17 cellular contexts compared by ENCODE assay signal in genomic region chr7:33853361-33854062, GRCh38. TPM values are rescaled to one million over a fixed set of nuclear protein-coding genes. Genes with fewer than 3 reads are reported as not detected.
DNase-seq lines count a peak whose midpoint lies in the region; ATAC-seq and TF ChIP-seq lines count a peak whose summit lies in the region.
"Had no signal": no experiment of that assay in that cellular context is flagged by ENCODE, and none has a peak within 500 bp of the region (broad histone marks: within the 10 kb centered on the region; RNA-seq: fewer than 3 reads in every experiment).

No MANE protein-coding gene starts in this region.

- H3K9me3 ChIP-seq in MG63 (no peaks in the 10 kb centered on the region), testis (no peaks in the 10 kb centered on the region)
- H3K9me3 ChIP-seq: BE2C had no signal

- H3K36me3 Mint-ChIP-seq in activated CD8-positive, alpha-beta memory T cell treated with anti-CD3 and anti-CD28 coated beads, Interleukin-2, amount 10 ng/mL, durations not matched to agents 7 days and 5 days, result no peaks in the 10 kb centered on the region
- H3K36me3 Mint-ChIP-seq: activated CD4-positive, alpha-beta memory T cell treated with anti-CD3 and anti-CD28 coated beads for 36 hours had no signal

- DNase-seq in EH (ENCODE audit: low read depth), result peak; percentile 91
- DNase-seq in MG63, result peak; percentile 75
- peak; percentile 33 for DNase-seq in dedifferentiated amniotic fluid mesenchymal stem cell (ENCODE audit: extremely low spot score)
- DNase-seq in non-pigmented ciliary epithelial cell (ENCODE audit: low read depth), result peak; percentile 83
- DNase-seq in activated CD8-positive, alpha-beta memory T cell treated with anti-CD3 and anti-CD28 coated beads, Interleukin-2, amount 10 ng/mL, durations not matched to agents 7 days and 5 days, result no peak
- DNase-seq in OCI-M2 (lab: John Stamatoyannopoulos, UW; ENCODE audit: unreplicated experiment), result no peak
- no peak for DNase-seq in testis
- DNase-seq in HuH-7.5 (ENCODE audit: low spot score), result no peak
- DNase-seq: activated CD4-positive, alpha-beta memory T cell treated with anti-CD3 and anti-CD28 coated beads for 36 hours; activated T-cell treated with anti-CD3 and anti-CD28 coated beads, Interleukin-2, amount 50 U/mL, for 72 hours; BE2C; midbrain; NCI-H1092 treated with DMSO at 0.1 percent for 48 hours; NCI-H82; retina had no signal

- no peak for ATAC-seq in activated CD8-positive, alpha-beta memory T cell treated with anti-CD3 and anti-CD28 coated beads, Interleukin-2, amount 10 ng/mL, durations not matched to agents 7 days and 5 days
- ATAC-seq: activated T-cell treated with anti-CD3 and anti-CD28 coated beads, Interleukin-2, amount 50 U/mL, for 72 hours; K562; Panc1 had no signal

- no peaks in the 10 kb centered on the region for H3K27me3 ChIP-seq in MG63
- no peaks in the 10 kb centered on the region for H3K27me3 ChIP-seq in testis
- H3K27me3 ChIP-seq: BE2C had no signal

- H3K27ac Mint-ChIP-seq in activated CD8-positive, alpha-beta memory T cell treated with anti-CD3 and anti-CD28 coated beads, Interleukin-2, amount 10 ng/mL, durations not matched to agents 7 days and 5 days, result no peak overlapping the region
- H3K27ac Mint-ChIP-seq: activated CD4-positive, alpha-beta memory T cell treated with anti-CD3 and anti-CD28 coated beads for 36 hours; activated T-cell treated with anti-CD3 and anti-CD28 coated beads, Interleukin-2, amount 50 U/mL, for 72 hours had no signal

- H3K27ac ChIP-seq in testis, result no peak overlapping the region

- H3K4me1 Mint-ChIP-seq in activated CD8-positive, alpha-beta memory T cell treated with anti-CD3 and anti-CD28 coated beads, Interleukin-2, amount 10 ng/mL, durations not matched to agents 7 days and 5 days, result no peaks in the 10 kb centered on the region

- no peaks in the 10 kb centered on the region for H3K9me3 Mint-ChIP-seq in activated CD8-positive, alpha-beta memory T cell treated with anti-CD3 and anti-CD28 coated beads, Interleukin-2, amount 10 ng/mL, durations not matched to agents 7 days and 5 days (ENCODE audit: low read depth)
- H3K9me3 Mint-ChIP-seq: activated CD4-positive, alpha-beta memory T cell treated with anti-CD3 and anti-CD28 coated beads for 36 hours; activated T-cell treated with anti-CD3 and anti-CD28 coated beads, Interleukin-2, amount 50 U/mL, for 72 hours had no signal

- CTCF ChIA-PET in activated CD8-positive, alpha-beta memory T cell treated with anti-CD3 and anti-CD28 coated beads, Interleukin-2, amount 10 ng/mL, durations not matched to agents 7 days and 5 days (lab: Charles Lee), result no interaction called here

- 94 to 95% methylated on average over 5 of the region's 5 CpGs for WGBS in testis, 2 donors

- no peak overlapping the region for H3K4me3 Mint-ChIP-seq in activated CD8-positive, alpha-beta memory T cell treated with anti-CD3 and anti-CD28 coated beads, Interleukin-2, amount 10 ng/mL, durations not matched to agents 7 days and 5 days
- H3K4me3 Mint-ChIP-seq: activated CD4-positive, alpha-beta memory T cell treated with anti-CD3 and anti-CD28 coated beads for 36 hours; activated T-cell treated with anti-CD3 and anti-CD28 coated beads, Interleukin-2, amount 50 U/mL, for 72 hours had no signal

- H3K4me1 ChIP-seq in testis, result no peaks in the 10 kb centered on the region
- H3K4me1 ChIP-seq: BE2C had no signal

- no peak overlapping the region for H3K4me3 ChIP-seq in MG63
- H3K4me3 ChIP-seq in testis, result no peak overlapping the region
- H3K4me3 ChIP-seq: K562 had no signal

- intact Hi-C loops in testis (cut with DNase I; ENCODE audit: low total_unique reads), result no loop called here

- no peak for TF ChIP-seq CTCF in testis (IDR thresholded peaks at IDR 0.05)

- H3K27me3 Mint-ChIP-seq in activated CD8-positive, alpha-beta memory T cell treated with anti-CD3 and anti-CD28 coated beads, Interleukin-2, amount 10 ng/mL, durations not matched to agents 7 days and 5 days, result no peaks in the 10 kb centered on the region

- H3K36me3 ChIP-seq in MG63, result no peaks in the 10 kb centered on the region
- H3K36me3 ChIP-seq in testis (ENCODE audit: low read depth, missing control alignments), result no peaks in the 10 kb centered on the region
- H3K36me3 ChIP-seq: BE2C had no signal

- no peak for TF ChIP-seq POLR2A in testis (IDR thresholded peaks at IDR 0.05)

RNA-seq across cellular contexts. Expression of gene BMPER, which starts 51.8 kb away (rescaled TPM):
- 79.2 and 110 TPM in 2 replicates for total RNA-seq in MG63 (2014; rRNA removed; shearing (Covaris generic); ENCODE audit: low replicate concordance)
- total RNA-seq in activated CD8-positive, alpha-beta memory T cell treated with anti-CD3 and anti-CD28 coated beads, Interleukin-2, amount 10 ng/mL, durations not matched to agents 7 days and 5 days, result not detected
- 1 to 10 TPM; 2.4 to 2.8 TPM for total RNA-seq in testis
- 1.7 TPM for polyA plus RNA-seq in testis (ENCODE audit: insufficient read depth, low read depth, low replicate concordance)
- total RNA-seq: activated CD4-positive, alpha-beta memory T cell treated with anti-CD3 and anti-CD28 coated beads for 36 hours; K562 had no signal
- polyA plus RNA-seq: K562 had no signal

Comparison
In these comparisons a context has a peak if more than half of its experiments do, and no peak if none do; other contexts are left out.
1. DNase-seq: peak in EH (single experiment), MG63 (single experiment), dedifferentiated amniotic fluid mesenchymal stem cell (single experiment) and non-pigmented ciliary epithelial cell (single experiment); none in activated CD8-positive, alpha-beta memory T cell treated with anti-CD3 and anti-CD28 coated beads, Interleukin-2, amount 10 ng/mL, durations not matched to agents 7 days and 5 days (single experiment), OCI-M2 (single experiment), testis (single experiment) and HuH-7.5 (single experiment).
2. RNA of gene BMPER, which starts 51.8 kb away (total RNA-seq): 79.2 to 110 TPM in MG63; 2.4 to 2.8 TPM in testis and not detected in activated CD8-positive, alpha-beta memory T cell treated with anti-CD3 and anti-CD28 coated beads, Interleukin-2, amount 10 ng/mL, durations not matched to agents 7 days and 5 days; every median in the first group is over 10 times any median in the second.